Comparison of ENCODE assay signal across 16 cellular contexts in the genomic region with DNA sequence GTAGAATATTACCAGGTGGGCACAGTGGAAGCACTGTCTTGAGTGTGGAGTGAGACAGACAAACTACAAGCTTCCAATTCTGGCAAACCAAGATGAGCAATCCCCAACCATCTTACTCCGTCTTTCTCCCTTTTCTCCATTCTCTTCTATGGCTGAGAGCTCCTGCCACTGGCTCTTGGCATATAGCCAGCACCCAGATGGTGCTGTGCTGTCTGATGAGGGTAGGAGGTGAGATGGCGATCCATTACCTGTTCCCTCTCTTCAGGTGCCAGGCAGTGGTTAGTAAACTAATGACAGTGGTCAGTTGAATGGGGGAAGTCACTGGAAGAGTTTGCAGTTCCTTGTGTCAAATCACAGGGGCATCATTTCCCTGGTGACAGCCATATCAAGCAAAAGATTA.
DNase-seq lines count a peak whose midpoint lies in the region; TF ChIP-seq lines count a peak whose summit lies in the region.
"Had no signal": no experiment of that assay in that cellular context is flagged by ENCODE, and none has a peak within 500 bp of the region (broad histone marks: within the 10 kb centered on the region; RNA-seq: fewer than 3 reads in every experiment).

No MANE protein-coding gene starts in this region.

- H3K27ac ChIP-seq in left ventricle myocardium inferior (replicated peaks) (peak overlapping the region; percentile 89), mammary epithelial cell (ENCODE audit: insufficient read depth, low read depth, low read length) (no peak overlapping the region)
- H3K27ac ChIP-seq in CD8-positive, alpha-beta memory T cell (ENCODE audit: low read depth, low read length): no peak overlapping the region
- H3K27ac ChIP-seq: BLaER1 treated with 17β-estradiol and CSF1 and Interleukin-3, amounts not matched to agents 10 nM and 100 nM; vagina had no signal

- no peaks in the 10 kb centered on the region for H4K20me1 ChIP-seq in mammary epithelial cell (ENCODE audit: insufficient read depth, low read length)

- peaks cover 0 to 5% (median 0%) of the 10 kb centered on the region in 3 donors for H3K36me3 Mint-ChIP-seq in CD8-positive, alpha-beta memory T cell
- H3K36me3 Mint-ChIP-seq: activated CD8-positive, alpha-beta memory T cell treated with anti-CD3 and anti-CD28 coated beads, Interleukin-2, amount 10 ng/mL, durations not matched to agents 7 days and 5 days; activated naive CD4-positive, alpha-beta T cell treated with anti-CD3 and anti-CD28 coated beads, Interleukin-2, amount 50 U/mL, for 24 hours had no signal

- dilution Hi-C loops in mammary epithelial cell (cut with HindIII; ENCODE audit: low sequenced_read_pairs): loop anchor here (10.0 kb wide), 1 partner anchor 81 kb away; no protein-coding TSS in a partner anchor

- no peak overlapping the region for H3K4me3 Mint-ChIP-seq in CD8-positive, alpha-beta memory T cell
- H3K4me3 Mint-ChIP-seq: activated B cell treated with CpG ODN at 0.5 μM for 24 hours; activated CD8-positive, alpha-beta memory T cell treated with anti-CD3 and anti-CD28 coated beads, Interleukin-2, amount 10 ng/mL, durations not matched to agents 7 days and 5 days; activated naive CD4-positive, alpha-beta T cell treated with anti-CD3 and anti-CD28 coated beads, Interleukin-2, amount 50 U/mL, for 24 hours; endodermal cell had no signal

- H3K4me1 ChIP-seq in left ventricle myocardium inferior: peaks cover 47% of the 10 kb centered on the region
- H3K4me1 ChIP-seq in mammary epithelial cell (ENCODE audit: insufficient read depth, low read length): peaks cover 30% of the 10 kb centered on the region
- H3K4me1 ChIP-seq in CD8-positive, alpha-beta memory T cell (ENCODE audit: insufficient read depth, low read length): no peaks in the 10 kb centered on the region
- H3K4me1 ChIP-seq: vagina had no signal

- peaks cover 4 to 10% (median 9%) of the 10 kb centered on the region in 3 donors for H3K4me1 Mint-ChIP-seq in CD8-positive, alpha-beta memory T cell

- H3K9me3 Mint-ChIP-seq in CD8-positive, alpha-beta memory T cell: peaks cover 0 to 3% (median 0%) of the 10 kb centered on the region in 5 donors
- H3K9me3 Mint-ChIP-seq: activated naive CD4-positive, alpha-beta T cell treated with anti-CD3 and anti-CD28 coated beads, Interleukin-2, amount 50 U/mL, for 24 hours; endodermal cell had no signal

- no peak overlapping the region for H3K9ac ChIP-seq in mammary epithelial cell (ENCODE audit: insufficient read depth, low read length)
- H3K9ac ChIP-seq: BLaER1 treated with 17β-estradiol and CSF1 and Interleukin-3, amounts not matched to agents 10 nM and 100 nM had no signal

- H3K4me3 ChIP-seq in left ventricle myocardium inferior (no peak overlapping the region), mammary epithelial cell (replicated peaks in 1 of 3; ENCODE audit: insufficient read depth in 1 of 3, low read depth in 2 of 3, low read length in 3 of 3) (no peak overlapping the region)
- no peak overlapping the region for H3K4me3 ChIP-seq in CD8-positive, alpha-beta memory T cell (ENCODE audit: low read length)
- H3K4me3 ChIP-seq: BLaER1 treated with 17β-estradiol and CSF1 and Interleukin-3, amounts not matched to agents 10 nM and 100 nM; vagina had no signal

- no peak for TF ChIP-seq CTCF in left ventricle myocardium inferior (IDR thresholded peaks at IDR 0.05; ENCODE audit: borderline replicate concordance)
- TF ChIP-seq CTCF in mammary epithelial cell (conservative IDR thresholded peaks at IDR 0.05 in 1 of 2, IDR thresholded peaks at IDR 0.05 in 1 of 2; ENCODE audit: extremely low read depth in 1 of 2, insufficient read depth in 1 of 2, low read depth in 1 of 2, low read length in 2 of 2): no peak

- in situ Hi-C loops in mammary epithelial cell (cut with MboI; ENCODE audit: low sequenced_read_pairs in 2 of 2): no loop called here

- intact Hi-C loops in left ventricle myocardium inferior (cut with micrococcal nuclease): loop anchor here (10.0 kb wide), 1 partner anchor 111 kb away; a partner anchor contains a TSS
- intact Hi-C loops in cardiac septum (cut with DNase I): loop anchor here (5.0 kb wide), 1 partner anchor 66 kb away; no protein-coding TSS in a partner anchor
- intact Hi-C loops in mammary epithelial cell (cut with micrococcal nuclease): no loop called here

- H3K9me3 ChIP-seq in left ventricle myocardium inferior (replicated peaks): no peaks in the 10 kb centered on the region
- H3K9me3 ChIP-seq in mammary epithelial cell (replicated peaks; ENCODE audit: insufficient read depth, low read length): no peaks in the 10 kb centered on the region
- H3K9me3 ChIP-seq in CD8-positive, alpha-beta memory T cell (ENCODE audit: low read length): no peaks in the 10 kb centered on the region
- H3K9me3 ChIP-seq: vagina had no signal

- CTCF ChIA-PET in mammary epithelial cell (lab: Charles Lee; ENCODE audit: low non-redundant PET): no interaction called here
- CTCF ChIA-PET in CD8-positive, alpha-beta memory T cell (lab: Charles Lee): no interaction called here

- peaks cover 22% of the 10 kb centered on the region for H3K36me3 ChIP-seq in left ventricle myocardium inferior
- H3K36me3 ChIP-seq in mammary epithelial cell (ENCODE audit: insufficient read depth, low read length): peaks cover 17% of the 10 kb centered on the region
- H3K36me3 ChIP-seq in CD8-positive, alpha-beta memory T cell (ENCODE audit: insufficient read depth, low read length): no peaks in the 10 kb centered on the region
- H3K36me3 ChIP-seq: vagina had no signal

- no peak overlapping the region for H3K27ac Mint-ChIP-seq in CD8-positive, alpha-beta memory T cell
- H3K27ac Mint-ChIP-seq: activated B cell treated with CpG ODN at 0.5 μM for 24 hours; activated CD8-positive, alpha-beta memory T cell treated with anti-CD3 and anti-CD28 coated beads, Interleukin-2, amount 10 ng/mL, durations not matched to agents 7 days and 5 days; activated naive CD4-positive, alpha-beta T cell treated with anti-CD3 and anti-CD28 coated beads, Interleukin-2, amount 50 U/mL, for 24 hours; endodermal cell had no signal

- POLR2A ChIA-PET in CD8-positive, alpha-beta memory T cell (lab: Charles Lee): no interaction called here

- WGBS in mammary epithelial cell (ENCODE audit: low coverage, missing lambda C conversion rate): 56% methylated on average over 2 of the region's 2 CpGs

- no TSS peak for BruUV-seq in mammary epithelial cell (replicated peaks; lab: Mats Ljungman, UMichigan)

- H3K27me3 ChIP-seq in left ventricle myocardium inferior (ENCODE audit: low read depth) (no peaks in the 10 kb centered on the region), mammary epithelial cell (ENCODE audit: insufficient read depth, low read length) (no peaks in the 10 kb centered on the region)
- H3K27me3 ChIP-seq in CD8-positive, alpha-beta memory T cell (ENCODE audit: insufficient read depth, low read length, poor library complexity, severe bottlenecking): no peaks in the 10 kb centered on the region
- H3K27me3 ChIP-seq: BLaER1 treated with 17β-estradiol and CSF1 and Interleukin-3, amounts not matched to agents 10 nM and 100 nM; vagina had no signal

- H3K27me3 Mint-ChIP-seq in CD8-positive, alpha-beta memory T cell: peaks cover 19 to 55% of the 10 kb centered on the region in 2 donors
- H3K27me3 Mint-ChIP-seq: activated B cell treated with CpG ODN at 0.5 μM for 24 hours had no signal

- no peak overlapping the region for H3K4me2 ChIP-seq in mammary epithelial cell (ENCODE audit: insufficient read depth, low read depth, low read length)
- H3K4me2 ChIP-seq: BLaER1 treated with 17β-estradiol and CSF1 and Interleukin-3, amounts not matched to agents 10 nM and 100 nM had no signal

- no peaks in the 10 kb centered on the region for H3K79me2 ChIP-seq in mammary epithelial cell (ENCODE audit: insufficient read depth, low read length)

- DNase-seq in left ventricle myocardium inferior: no peak
- no peak for DNase-seq in cardiac septum (ENCODE audit: low spot score)
- peak; percentile 58 for DNase-seq in NCI-H2029 treated with DMSO at 0.1 percent for 48 hours (lab: John Stamatoyannopoulos, UW)
- peak; percentile 26 for DNase-seq in mammary epithelial cell
- no peak for DNase-seq in CD8-positive, alpha-beta memory T cell
- DNase-seq in RKO (ENCODE audit: low spot score): no peak
- no peak for DNase-seq in SKM-1 treated with dmso at 0.1 percent for 144 hours (lab: John Stamatoyannopoulos, UW; ENCODE audit: unreplicated experiment)
- DNase-seq in superior temporal gyrus (ENCODE audit: extremely low spot score): no peak
- DNase-seq: activated B cell treated with CpG ODN at 0.5 μM for 24 hours; activated CD8-positive, alpha-beta memory T cell treated with anti-CD3 and anti-CD28 coated beads, Interleukin-2, amount 10 ng/mL, durations not matched to agents 7 days and 5 days; endodermal cell; left cardiac atrium; stimulated activated CD4-positive, alpha-beta T cell treated with anti-CD3 and anti-CD28 coated beads, Interleukin-1b, Interleukin-23, amount 100 ng/mL, for 48 hours had no signal

- H2AFZ ChIP-seq in mammary epithelial cell (ENCODE audit: low read depth, low read length): no peak overlapping the region

Comparison
In these comparisons a context has a peak if more than half of its experiments do, and no peak if none do; other contexts are left out.
1. DNase-seq: peak in NCI-H2029 treated with DMSO at 0.1 percent for 48 hours (single experiment) and mammary epithelial cell (single experiment); none in left ventricle myocardium inferior (single experiment), cardiac septum (single experiment), CD8-positive, alpha-beta memory T cell (0 of 5), RKO (single experiment), SKM-1 treated with dmso at 0.1 percent for 144 hours (single experiment) and superior temporal gyrus (single experiment).